Comparison of ENCODE assay signal across 18 cellular contexts in the genomic region with DNA sequence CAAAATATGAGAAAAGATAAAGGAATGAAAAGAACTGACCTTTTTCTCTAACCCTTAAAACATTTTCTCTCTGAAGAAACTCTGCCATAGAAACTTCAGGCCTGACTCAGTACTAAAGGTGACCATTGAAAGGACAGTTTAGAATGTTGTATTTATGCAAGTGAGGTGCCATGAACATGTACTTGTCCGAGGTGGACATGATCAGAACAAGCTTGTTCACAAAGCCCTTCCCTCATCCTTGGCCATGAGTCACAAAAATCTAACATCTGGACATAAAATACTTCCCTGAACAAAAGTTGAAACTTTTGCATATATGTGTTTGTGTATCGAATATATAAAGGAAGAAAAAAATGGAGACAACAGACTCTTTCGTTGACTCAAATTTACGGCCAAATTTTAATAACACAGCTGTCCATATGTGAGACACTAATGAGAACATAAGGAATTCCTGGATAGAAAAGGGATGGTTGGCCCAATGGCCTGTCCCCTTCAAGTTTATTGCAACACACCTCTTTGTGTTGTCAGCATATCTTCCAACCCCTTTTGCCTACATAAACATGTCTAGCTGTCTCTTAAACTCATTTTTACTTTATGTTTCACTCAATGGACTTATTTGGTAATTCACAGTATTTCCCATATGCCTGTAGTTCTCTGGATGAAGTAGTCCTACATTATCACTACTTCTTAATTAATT. TPM values are rescaled to one million over a fixed set of nuclear protein-coding genes. Genes with fewer than 3 reads are reported as not detected.
DNase-seq lines count a peak whose midpoint lies in the region; ATAC-seq, FAIRE-seq and TF ChIP-seq lines count a peak whose summit lies in the region.
"Had no signal": no experiment of that assay in that cellular context is flagged by ENCODE, and none has a peak within 500 bp of the region (broad histone marks: within the 10 kb centered on the region; RNA-seq: fewer than 3 reads in every experiment).

No MANE protein-coding gene starts in this region.

- H2AK9ac ChIP-seq in IMR-90 (replicated peaks; ENCODE audit: low read depth, low read length, poor library complexity), result no peak overlapping the region

- no peak overlapping the region for H3K4me3 Mint-ChIP-seq in nephron
- H3K4me3 Mint-ChIP-seq: CD4-positive, alpha-beta memory T cell; GM23338 had no signal

- no CpG with 5 or more reads among the region's 4 CpGs for WGBS in IMR-90 (ENCODE audit: extremely low coverage in 2 of 2, insufficient read length in 1 of 2), 2 experiments
- 60% methylated on average over 4 of the region's 4 CpGs for WGBS in K562 (ENCODE audit: insufficient coverage, low coverage, missing lambda C conversion rate)

- peaks cover 3% of the 10 kb centered on the region for H3K36me3 Mint-ChIP-seq in nephron (ENCODE audit: low read depth)
- H3K36me3 Mint-ChIP-seq: CD4-positive, alpha-beta memory T cell had no signal

- H4K8ac ChIP-seq in IMR-90 (ENCODE audit: low read depth in 2 of 2, low read length in 2 of 2), result no peak overlapping the region

- H4K20me1 ChIP-seq in IMR-90 (ENCODE audit: insufficient read depth, low read length) (no peaks in the 10 kb centered on the region), K562 (replicated peaks; ENCODE audit: control insufficient read depth, insufficient read depth, low read length) (no peaks in the 10 kb centered on the region)

- H3K27ac ChIP-seq in IMR-90 (ENCODE audit: insufficient read depth, low read length) (peak overlapping the region; percentile 43; the same call in 1 of the 2 replicates), K562 (ENCODE audit: extremely low read depth, low read depth, low read length) (no peak overlapping the region), ascending aorta (no peak overlapping the region)

- H3K18ac ChIP-seq in IMR-90 (ENCODE audit: low read depth, low read length), result no peak overlapping the region

- H3K4me1 Mint-ChIP-seq in nephron, result no peaks in the 10 kb centered on the region
- H3K4me1 Mint-ChIP-seq: CD4-positive, alpha-beta memory T cell had no signal

- H3K4me3 ChIP-seq in IMR-90 (ENCODE audit: insufficient read depth, low read depth, low read length) (no peak overlapping the region), K562 (no peak overlapping the region), ascending aorta (no peak overlapping the region)
- H3K4me3 ChIP-seq: GM23338 had no signal

- no peak overlapping the region for H4K91ac ChIP-seq in IMR-90 (ENCODE audit: insufficient read depth, low read depth, low read length)

- no peaks in the 10 kb centered on the region; the same call in 1 of the 2 replicates for H3K9me3 ChIP-seq in IMR-90 (ENCODE audit: control insufficient read depth, insufficient read depth, low read length)
- H3K9me3 ChIP-seq in K562 (replicated peaks; ENCODE audit: control insufficient read depth, insufficient read depth, low read depth, low read length), result no peaks in the 10 kb centered on the region
- no peaks in the 10 kb centered on the region for H3K9me3 ChIP-seq in ascending aorta

- no peaks in the 10 kb centered on the region for H3K79me2 ChIP-seq in K562 (ENCODE audit: control insufficient read depth, insufficient read depth, low read length)

- TF ChIP-seq POLR2A in IMR-90 (IDR thresholded peaks at IDR 0.05; ENCODE audit: low read depth, low read length) (no peak), K562 (conservative IDR thresholded peaks at IDR 0.05) (no peak)

- peaks cover 4% of the 10 kb centered on the region for H3K9me3 Mint-ChIP-seq in nephron
- H3K9me3 Mint-ChIP-seq: CD4-positive, alpha-beta memory T cell had no signal

- no peak overlapping the region for H3K56ac ChIP-seq in IMR-90 (ENCODE audit: extremely low read depth, insufficient read depth, low read length)

- no peak overlapping the region for H2AK5ac ChIP-seq in IMR-90 (ENCODE audit: low read depth, low read length)

- ATAC-seq in IMR-90 (ENCODE audit: low read depth), result peak; percentile 48
- peak; percentile 47 for ATAC-seq in K562
- ATAC-seq: GM23338 had no signal

- H3K14ac ChIP-seq in IMR-90 (replicated peaks; ENCODE audit: low read depth, low read length), result no peak overlapping the region

- no peaks in the 10 kb centered on the region for H3K79me1 ChIP-seq in IMR-90 (ENCODE audit: low read depth in 1 of 2, low read length in 2 of 2)

- CTCF ChIA-PET in IMR-90 (lab: Yijun Ruan, JAX), result no interaction called here
- CTCF ChIA-PET in K562 (lab: Yijun Ruan, JAX; ENCODE audit: low intra/inter-chr PET ratio), result no interaction called here

- H3K27ac Mint-ChIP-seq in nephron, result peak overlapping the region in 2 of 3 experiments; percentile 1 to 20
- H3K27ac Mint-ChIP-seq: CD4-positive, alpha-beta memory T cell; GM23338 had no signal

- peak overlapping the region; percentile 45; the same call in 1 of the 3 replicates for H2BK15ac ChIP-seq in IMR-90 (ENCODE audit: low read depth, low read length)

- intact Hi-C loops in IMR-90 (cut with micrococcal nuclease) (no loop called here), K562 (cut with micrococcal nuclease) (no loop called here), posterior cingulate gyrus (cut with DNase I) (no loop called here), ascending aorta (cut with DNase I) (no loop called here)

- TF ChIP-seq RAD21 in IMR-90 (IDR thresholded peaks at IDR 0.05; ENCODE audit: low read length), result no peak
- TF ChIP-seq RAD21 in K562 (CRISPR knock-in tag; conservative IDR thresholded peaks at IDR 0.05 in 1 of 2, IDR thresholded peaks at IDR 0.05 in 1 of 2), result no peak

- H3K27me3 ChIP-seq in IMR-90 (ENCODE audit: control insufficient read depth, insufficient read depth, low read length), result no peaks in the 10 kb centered on the region
- no peaks in the 10 kb centered on the region for H3K27me3 ChIP-seq in K562 (ENCODE audit: control insufficient read depth in 2 of 2, insufficient read depth in 2 of 2, low read length in 2 of 2)
- no peaks in the 10 kb centered on the region for H3K27me3 ChIP-seq in ascending aorta

- H3K9ac ChIP-seq in IMR-90 (ENCODE audit: low read depth, low read length), result no peak overlapping the region
- H3K9ac ChIP-seq in K562 (ENCODE audit: insufficient read depth in 1 of 2, low read depth in 2 of 2, low read length in 2 of 2), result no peak overlapping the region

- H2BK120ac ChIP-seq in IMR-90 (ENCODE audit: low read depth, low read length), result no peak overlapping the region

- TF ChIP-seq CTCF in IMR-90 (conservative IDR thresholded peaks at IDR 0.05; ENCODE audit: low read depth, low read length), result no peak
- no peak for TF ChIP-seq CTCF in K562 (IDR thresholded peaks at IDR 0.05 in 2 of 3, conservative IDR thresholded peaks at IDR 0.05 in 1 of 3; ENCODE audit: insufficient read depth in 2 of 3, low read depth in 1 of 3, low read length in 3 of 3)
- no peak for TF ChIP-seq CTCF in nephron (IDR thresholded peaks at IDR 0.05; ENCODE audit: unreplicated experiment in 3 of 3)
- no peak for TF ChIP-seq CTCF in ascending aorta (IDR thresholded peaks at IDR 0.05)

- H4K5ac ChIP-seq in IMR-90 (ENCODE audit: low read depth, low read length), result no peak overlapping the region

- TF ChIP-seq EP300 in K562 (IDR thresholded peaks at IDR 0.05; ENCODE audit: low read length), result no peak

- H3K23ac ChIP-seq in IMR-90 (ENCODE audit: low read depth, low read length), result no peak overlapping the region

- in situ Hi-C loops in IMR-90 (cut with MboI; ENCODE audit: low sequenced_read_pairs), result no loop called here
- in situ Hi-C loops in K562 (cut with MboI), result no loop called here

- dilution Hi-C loops in IMR-90 (cut with HindIII; ENCODE audit: low sequenced_read_pairs, unreplicated experiment), result no loop called here

- no peak overlapping the region for H3K4me2 ChIP-seq in IMR-90 (ENCODE audit: low read depth, low read length)
- no peak overlapping the region for H3K4me2 ChIP-seq in K562 (ENCODE audit: insufficient read depth, low read length)
- H3K4me2 ChIP-seq: GM23338 had no signal

- no peak for FAIRE-seq in K562 (lab: Jason Lieb, UNC)
- FAIRE-seq: GM12891, GM18507 had no signal

- H2BK20ac ChIP-seq in IMR-90 (ENCODE audit: low read depth, low read length), result 0 out of 2 replicates have a peak overlapping the region, but pooled peaks have one; percentile 11

- no peaks in the 10 kb centered on the region for H3K36me3 ChIP-seq in IMR-90 (ENCODE audit: control insufficient read depth, insufficient read depth, low read length)
- H3K36me3 ChIP-seq in K562 (ENCODE audit: control insufficient read depth, insufficient read depth, low read length), result no peaks in the 10 kb centered on the region
- no peaks in the 10 kb centered on the region for H3K36me3 ChIP-seq in ascending aorta

- POLR2A ChIA-PET in IMR-90 (lab: Charles Lee; ENCODE audit: unreplicated experiment), result no interaction called here
- POLR2A ChIA-PET in K562 (lab: Yijun Ruan, JAX), result interaction anchor here (0.6 kb wide), 1 partner anchor 14 kb away, joined by 3 read pairs; no protein-coding TSS in a partner anchor

- H2AFZ ChIP-seq in IMR-90 (replicated peaks; ENCODE audit: low read length, poor library complexity), result no peak overlapping the region
- H2AFZ ChIP-seq in K562 (ENCODE audit: low read depth, low read length), result peak overlapping the region; percentile 81
- H2AFZ ChIP-seq: GM23338 had no signal

- H3K4me1 ChIP-seq in IMR-90 (ENCODE audit: control insufficient read depth, insufficient read depth, low read length) (0 out of 2 replicates have a peak, but pooled peaks cover 1% of the 10 kb centered on the region), K562 (replicated peaks in 1 of 2; ENCODE audit: control insufficient read depth in 2 of 2, insufficient read depth in 2 of 2, low read length in 2 of 2) (no peaks in the 10 kb centered on the region; a peak in 1 of 5 replicates), ascending aorta (no peaks in the 10 kb centered on the region)

- peak overlapping the region; percentile 41 for H2BK5ac ChIP-seq in IMR-90 (ENCODE audit: low read depth, low read length, poor library complexity, severe bottlenecking)

- peak; percentile 45 for DNase-seq in IMR-90
- no peak for DNase-seq in K562 (ENCODE audit: extremely low read depth in 1 of 4, low spot score in 3 of 4)
- no peak for DNase-seq in NCI-H526 treated with DMSO at 0.1 percent for 48 hours (lab: John Stamatoyannopoulos, UW)
- DNase-seq in posterior cingulate gyrus, result no peak
- DNase-seq in ascending aorta (ENCODE audit: low spot score in 2 of 2), result no peak
- DNase-seq: C1 segment of cervical spinal cord; Calu3; CD4-positive, alpha-beta memory T cell; COR-L47; DMS53; DMS79 treated with DMSO at 0.1 percent for 48 hours; GF-D8; H7 had no signal

- H3K4ac ChIP-seq in IMR-90 (ENCODE audit: low read depth, low read length), result no peak overlapping the region

- peaks cover 4% of the 10 kb centered on the region for H3K27me3 Mint-ChIP-seq in nephron (ENCODE audit: low read depth)

- no peaks in the 10 kb centered on the region; the same call in 1 of the 2 replicates for H3K9me1 ChIP-seq in IMR-90 (ENCODE audit: insufficient read depth, low read length)
- no peaks in the 10 kb centered on the region for H3K9me1 ChIP-seq in K562 (ENCODE audit: control insufficient read depth, insufficient read depth, low read length)

- BruUV-seq in IMR-90 (replicated peaks; lab: Mats Ljungman, UMichigan) (no TSS peak), K562 (replicated peaks; lab: Mats Ljungman, UMichigan) (no TSS peak)

RNA-seq across cellular contexts. Expression of gene ZEB2, which starts 19.4 kb away (rescaled TPM):
- total RNA-seq in IMR-90 (2012; rRNA removed) (50.9 and 52.5 TPM in 2 replicates), K562 (2014; rRNA removed) (65.0 and 72.3 TPM in 2 replicates), K562 (2014; rRNA removed; fragmentation: Illumina TruSeq; extraction: Trizol) (87.9 and 96.2 TPM in 2 replicates), K562 (2015; rRNA removed; fragmentation: Illumina TruSeq; extraction: Trizol) (82.2 and 85.8 TPM in 2 replicates), K562 (2021) (101 and 113 TPM in 2 replicates), ascending aorta (74.6 TPM)
- polyA plus RNA-seq in IMR-90 (2012; rRNA removed) (22.4 and 23.8 TPM in 2 replicates), K562 (2011; rRNA removed) (66.9 and 73.3 TPM in 2 replicates), K562 (2014; fragmentation: Illumina TruSeq; extraction: Trizol) (52.2 and 57.2 TPM in 2 replicates), K562 (2014; fragmentation: Nextera tagmentation; extraction: Ambion mirVana) (10 to 100 TPM; 15.1 to 30.1 TPM), K562 (2014; rRNA removed) (46.5 and 50.2 TPM in 2 replicates)
- 9.9 and 12.5 TPM in 2 replicates for polyA plus RNA-seq in IMR-90 (2012; cell fraction: cytosol; rRNA removed)
- 12.0 and 32.4 TPM in 2 replicates for polyA plus RNA-seq in IMR-90 (2012; cell fraction: nucleus; rRNA removed; ENCODE audit: low replicate concordance)
- total RNA-seq in K562 (2011; cell fraction: chromatin; rRNA removed; ENCODE audit: low replicate concordance), result 342 and 614 TPM in 2 replicates
- 113 and 153 TPM in 2 replicates for total RNA-seq in K562 (2011; cell fraction: nucleolus; rRNA removed)
- total RNA-seq in K562 (2011; cell fraction: nucleoplasm; rRNA removed), result 327 and 692 TPM in 2 replicates
- 37.5 and 39.9 TPM in 2 replicates for polyA plus RNA-seq in K562 (2011; cell fraction: cytosol; rRNA removed)
- polyA plus RNA-seq in K562 (2011; cell fraction: nucleus; rRNA removed), result 143 and 148 TPM in 2 replicates
- polyA plus RNA-seq in K562 (2012), result 33.6 and 40.1 TPM in 2 replicates
- 369 and 399 TPM in 2 replicates for polyA minus RNA-seq in K562 (2011; rRNA and poly(A)+ RNA removed)
- polyA minus RNA-seq in K562 (2011; cell fraction: cytosol; rRNA and poly(A)+ RNA removed), result 41.4 and 51.2 TPM in 2 replicates
- polyA minus RNA-seq in K562 (2011; cell fraction: nucleus; rRNA and poly(A)+ RNA removed), result 431 and 576 TPM in 2 replicates
- total RNA-seq: G401, GM23338 had no signal
